In the genomic region with DNA sequence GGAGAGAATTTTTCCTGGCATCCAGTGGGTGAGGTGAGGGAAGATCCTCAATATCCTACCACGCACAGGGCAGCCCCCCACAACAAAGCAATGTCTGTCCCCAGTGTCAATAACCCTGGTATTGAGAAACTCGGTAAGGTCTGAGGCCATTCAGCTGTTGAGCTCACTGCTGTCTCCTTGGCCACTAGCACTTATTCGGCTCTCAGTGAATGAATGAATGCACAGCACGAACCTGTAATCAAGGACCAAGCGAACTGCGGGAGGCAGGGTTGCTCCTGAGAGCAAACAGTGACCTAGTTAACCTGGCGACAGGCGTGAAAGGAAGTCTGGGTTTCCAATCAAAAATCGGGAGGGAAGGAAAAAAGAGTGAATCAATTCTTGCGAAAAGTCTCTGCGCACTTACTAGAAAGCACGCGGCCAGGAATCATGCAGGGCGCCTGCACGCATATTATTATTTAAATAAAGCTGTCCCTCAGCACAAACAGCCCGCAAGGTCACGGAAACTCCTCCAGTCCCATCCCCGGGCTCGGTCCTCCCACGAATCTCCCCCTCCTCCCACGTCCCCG, we compare ENCODE assay signal across 8 cellular contexts. TPM values are rescaled to one million over a fixed set of nuclear protein-coding genes. Genes with fewer than 3 reads are reported as not detected.
DNase-seq lines count a peak whose midpoint lies in the region; ATAC-seq and TF ChIP-seq lines count a peak whose summit lies in the region.

No MANE protein-coding gene starts in this region.

- H3K9me3 ChIP-seq in HEK293 (ENCODE audit: control insufficient read depth, insufficient read depth, low read depth, low read length) (no peaks in the 10 kb centered on the region), neuron (ENCODE audit: low read length) (no peaks in the 10 kb centered on the region)

- no peak for TF ChIP-seq CTCF in HEK293 (tag by site-specific recombination; IDR thresholded peaks at IDR 0.05)
- TF ChIP-seq CTCF in epithelial cell of proximal tubule (conservative IDR thresholded peaks at IDR 0.05; ENCODE audit: low read depth, low read length): no peak

- no peaks in the 10 kb centered on the region for H3K27me3 ChIP-seq in neuron (ENCODE audit: insufficient read depth, low read length)

- POLR2A ChIA-PET in HEK293 (lab: Yijun Ruan, JAX): interaction anchor here (0.5 to 2.0 kb wide), 7 partner anchors 31 to 1593 kb away, joined by 3 to 11 read pairs (median 5); a partner anchor contains a TSS

- CTCF ChIA-PET in HEK293 (lab: Yijun Ruan, JAX): interaction anchor here (0.6 to 1.7 kb wide), 8 partner anchors 9 to 809 kb away, joined by 3 to 6 read pairs (median 3); no protein-coding TSS in a partner anchor

- H3K4me3 ChIP-seq in HEK293 (ENCODE audit: low read depth, low read length): peak overlapping the region; percentile 100
- peak overlapping the region; percentile 69 for H3K4me3 ChIP-seq in epithelial cell of proximal tubule (ENCODE audit: low read depth, low read length)
- peak overlapping the region; percentile 74 for H3K4me3 ChIP-seq in neuron (ENCODE audit: low read length)

- peak overlapping the region; percentile 90 for H3K27ac ChIP-seq in HEK293 (ENCODE audit: extremely low read depth, low read depth, low read length)

- H3K36me3 ChIP-seq in HEK293 (ENCODE audit: control insufficient read depth in 2 of 2, insufficient read depth in 1 of 2, low read length in 2 of 2) (peaks cover 0 to 28% of the 10 kb centered on the region in 2 experiments; a peak in 2 of 3 replicates), neuron (ENCODE audit: insufficient read depth, low read length) (peaks cover 12% of the 10 kb centered on the region)

- H3K4me1 ChIP-seq in HEK293 (ENCODE audit: control insufficient read depth, insufficient read depth, low read length): 0 out of 2 replicates have a peak, but pooled peaks cover 2% of the 10 kb centered on the region
- H3K4me1 ChIP-seq in neuron (ENCODE audit: insufficient read depth, low read length): peaks cover 16% of the 10 kb centered on the region

- ATAC-seq in GM21786 (IDR thresholded peaks at IDR 0.05; ENCODE audit: unreplicated experiment) (no peak), HG02852 (IDR thresholded peaks at IDR 0.05; ENCODE audit: unreplicated experiment) (no peak)

- DNase-seq in COLO668 (lab: John Stamatoyannopoulos, UW; ENCODE audit: unreplicated experiment): peak; percentile 53
- no peak for DNase-seq in epithelial cell of proximal tubule (ENCODE audit: low read depth)
- no peak for DNase-seq in UCSD-AML1 (lab: John Stamatoyannopoulos, UW; ENCODE audit: unreplicated experiment)

- peak overlapping the region; percentile 75 for H2AFZ ChIP-seq in neuron (ENCODE audit: low read depth, low read length)

TF ChIP-seq in HEK293, 187 proteins besides CTCF, POLR2A, EP300 and RAD21 (continues in another document):
- TF ChIP-seq MZF1 (tag by site-specific recombination; IDR thresholded peaks at IDR 0.05; ENCODE audit: borderline replicate concordance) (peak; percentile 97), SCRT2 (tag by site-specific recombination; IDR thresholded peaks at IDR 0.05) (peak; percentile 21; the same call in 1 of the 2 replicates), EGR2 (tag by site-specific recombination; IDR thresholded peaks at IDR 0.05; ENCODE audit: low read depth) (peak; percentile 93; the same call in 1 of the 2 replicates), ZNF777 (tag by site-specific recombination; IDR thresholded peaks at IDR 0.05; ENCODE audit: borderline replicate concordance) (no peak), ZNF211 (tag by site-specific recombination; IDR thresholded peaks at IDR 0.05; ENCODE audit: low read depth) (no peak), GLIS1 (tag by site-specific recombination; IDR thresholded peaks at IDR 0.05) (0 out of 2 replicates have a peak, but pooled peaks have one; percentile 8)
- TF ChIP-seq, protein P1, sequence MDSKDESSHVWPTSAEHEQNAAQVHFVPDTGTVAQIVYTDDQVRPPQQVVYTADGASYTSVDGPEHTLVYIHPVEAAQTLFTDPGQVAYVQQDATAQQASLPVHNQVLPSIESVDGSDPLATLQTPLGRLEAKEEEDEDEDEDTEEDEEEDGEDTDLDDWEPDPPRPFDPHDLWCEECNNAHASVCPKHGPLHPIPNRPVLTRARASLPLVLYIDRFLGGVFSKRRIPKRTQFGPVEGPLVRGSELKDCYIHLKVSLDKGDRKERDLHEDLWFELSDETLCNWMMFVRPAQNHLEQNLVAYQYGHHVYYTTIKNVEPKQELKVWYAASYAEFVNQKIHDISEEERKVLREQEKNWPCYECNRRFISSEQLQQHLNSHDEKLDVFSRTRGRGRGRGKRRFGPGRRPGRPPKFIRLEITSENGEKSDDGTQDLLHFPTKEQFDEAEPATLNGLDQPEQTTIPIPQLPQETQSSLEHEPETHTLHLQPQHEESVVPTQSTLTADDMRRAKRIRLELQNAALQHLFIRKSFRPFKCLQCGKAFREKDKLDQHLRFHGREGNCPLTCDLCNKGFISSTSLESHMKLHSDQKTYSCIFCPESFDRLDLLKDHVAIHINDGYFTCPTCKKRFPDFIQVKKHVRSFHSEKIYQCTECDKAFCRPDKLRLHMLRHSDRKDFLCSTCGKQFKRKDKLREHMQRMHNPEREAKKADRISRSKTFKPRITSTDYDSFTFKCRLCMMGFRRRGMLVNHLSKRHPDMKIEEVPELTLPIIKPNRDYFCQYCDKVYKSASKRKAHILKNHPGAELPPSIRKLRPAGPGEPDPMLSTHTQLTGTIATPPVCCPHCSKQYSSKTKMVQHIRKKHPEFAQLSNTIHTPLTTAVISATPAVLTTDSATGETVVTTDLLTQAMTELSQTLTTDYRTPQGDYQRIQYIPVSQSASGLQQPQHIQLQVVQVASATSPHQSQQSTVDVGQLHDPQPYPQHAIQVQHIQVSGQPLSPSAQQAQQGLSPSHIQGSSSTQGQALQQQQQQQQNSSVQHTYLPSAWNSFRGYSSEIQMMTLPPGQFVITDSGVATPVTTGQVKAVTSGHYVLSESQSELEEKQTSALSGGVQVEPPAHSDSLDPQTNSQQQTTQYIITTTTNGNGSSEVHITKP (tag by site-specific recombination; IDR thresholded peaks at IDR 0.05): peak; percentile 68

TF ChIP-seq in PFSK-1, 5 proteins besides CTCF, POLR2A, EP300 and RAD21:
- no peak; the same call in 1 of the 2 replicates for TF ChIP-seq POLR2AphosphoS5 (IDR thresholded peaks at IDR 0.05; ENCODE audit: low read depth, low read length)
- TF ChIP-seq SIN3A (IDR thresholded peaks at IDR 0.05; ENCODE audit: borderline replicate concordance, insufficient read depth, low read length): 0 out of 2 replicates have a peak, but pooled peaks have one; percentile 20

RNA-seq across cellular contexts. Expression of a gene that starts 0.5 kb away (rescaled TPM):
- polyA plus RNA-seq in PFSK-1 (2012; ENCODE audit: insufficient read length, low read depth): 5.6 TPM
- 1.4 and 5.4 TPM in 2 replicates for total RNA-seq in epithelial cell of proximal tubule

RNA-seq across cellular contexts. Expression of a gene that starts 41.6 kb away (rescaled TPM):
- polyA plus RNA-seq in PFSK-1 (2012; ENCODE audit: insufficient read length, low read depth): 2.8 TPM
- not detected in 2 replicates for total RNA-seq in epithelial cell of proximal tubule
